Comparison of ENCODE assay signal across 1 cellular context in genomic region chr5:32115985-32116384, GRCh38.
TF ChIP-seq lines count a peak whose summit lies in the region.

No MANE protein-coding gene starts in this region.

TF ChIP-seq in HepG2, 621 proteins besides CTCF, POLR2A, EP300 and RAD21 (continued from another document):
- TF ChIP-seq JUN (CRISPR knock-in tag; IDR thresholded peaks at IDR 0.05) (no peak), NFKBIZ (CRISPR knock-in tag; IDR thresholded peaks at IDR 0.05) (no peak), ZBTB7A (CRISPR knock-in tag; IDR thresholded peaks at IDR 0.05) (no peak), DRAP1 (CRISPR knock-in tag; IDR thresholded peaks at IDR 0.05) (no peak), IRX3 (CRISPR knock-in tag; IDR thresholded peaks at IDR 0.05; ENCODE audit: borderline replicate concordance, low read depth) (no peak), FOXO4 (CRISPR knock-in tag; conservative IDR thresholded peaks at IDR 0.05) (no peak), ZNF720 (CRISPR knock-in tag; IDR thresholded peaks at IDR 0.05) (no peak), CAMTA2 (CRISPR knock-in tag; IDR thresholded peaks at IDR 0.05; ENCODE audit: borderline replicate concordance) (no peak), ADNP (CRISPR knock-in tag; IDR thresholded peaks at IDR 0.05) (no peak), ETV5 (CRISPR knock-in tag; IDR thresholded peaks at IDR 0.05; ENCODE audit: borderline replicate concordance) (no peak), ZNF850 (CRISPR knock-in tag; conservative IDR thresholded peaks at IDR 0.05) (no peak), MTF1 (CRISPR knock-in tag; IDR thresholded peaks at IDR 0.05) (no peak), ZNF775 (CRISPR knock-in tag; IDR thresholded peaks at IDR 0.05; ENCODE audit: borderline replicate concordance) (no peak), CCDC6 (CRISPR knock-in tag; IDR thresholded peaks at IDR 0.05) (no peak), PREB (CRISPR knock-in tag; IDR thresholded peaks at IDR 0.05) (no peak), ZNF768 (CRISPR knock-in tag; IDR thresholded peaks at IDR 0.05) (no peak), KDM2A (CRISPR knock-in tag; IDR thresholded peaks at IDR 0.05; ENCODE audit: borderline replicate concordance, low read depth) (no peak), ATAD3A (CRISPR knock-in tag; IDR thresholded peaks at IDR 0.05) (no peak)
